9 cellular contexts compared by ENCODE assay signal in the genomic region with DNA sequence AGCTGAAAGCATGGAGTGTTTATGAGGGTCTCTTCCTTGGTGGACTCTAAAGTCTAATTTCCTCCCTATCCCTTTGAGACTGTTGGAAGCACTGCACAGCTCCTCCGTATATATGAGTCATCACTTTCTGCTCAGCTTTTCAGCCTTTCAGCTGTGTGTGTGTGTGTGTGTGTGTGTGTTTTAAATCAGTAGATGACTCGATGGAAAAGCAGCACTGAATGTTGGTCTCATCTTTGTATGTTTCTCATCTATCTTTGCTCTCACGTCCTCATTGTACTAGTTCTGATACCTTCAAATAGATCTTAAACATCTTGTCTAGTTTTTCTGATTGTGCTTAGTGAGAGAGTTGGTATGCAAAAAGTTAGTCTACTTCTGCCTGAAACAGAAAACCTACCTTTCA.
DNase-seq lines count a peak whose midpoint lies in the region; ATAC-seq and TF ChIP-seq lines count a peak whose summit lies in the region.
"Had no signal": no experiment of that assay in that cellular context is flagged by ENCODE, and none has a peak within 500 bp of the region (broad histone marks: within the 10 kb centered on the region; RNA-seq: fewer than 3 reads in every experiment).

No MANE protein-coding gene starts in this region.

- H3K36me3 Mint-ChIP-seq in natural killer cell, result no peaks in the 10 kb centered on the region

- DNase-seq in A172 (ENCODE audit: low spot score), result peak; percentile 65
- peak; percentile 22 for DNase-seq in GM13976 (ENCODE audit: low spot score)
- peak; percentile 50 for DNase-seq in SK-MEL-5 (ENCODE audit: low read depth, low spot score)
- peak; percentile 63 for DNase-seq in glomerular visceral epithelial cell (ENCODE audit: extremely low spot score)
- no peak for DNase-seq in epidermal melanocyte (ENCODE audit: insufficient read length, low spot score)
- DNase-seq in cerebellum (ENCODE audit: low spot score), result no peak
- no peak for DNase-seq in H7
- DNase-seq in natural killer cell, result no peak
- DNase-seq: GOT3 had no signal

- TF ChIP-seq CTCF in GM13976 (IDR thresholded peaks at IDR 0.05; ENCODE audit: borderline replicate concordance, control extremely low read depth, extremely low read depth, insufficient read depth, missing control alignments), result no peak
- no peak for TF ChIP-seq CTCF in natural killer cell (IDR thresholded peaks at IDR 0.05)

- no peak overlapping the region for H3K4me3 Mint-ChIP-seq in natural killer cell

- no peak overlapping the region for H3K4me3 ChIP-seq in H7 (ENCODE audit: insufficient read depth, low read depth, low read length)

- H3K9me3 Mint-ChIP-seq in natural killer cell, result no peaks in the 10 kb centered on the region

- no peaks in the 10 kb centered on the region for H3K36me3 ChIP-seq in H7 (replicated peaks; ENCODE audit: control insufficient read depth, insufficient read depth, low read length)

- no peak overlapping the region for H3K27ac Mint-ChIP-seq in natural killer cell

- H3K4me1 Mint-ChIP-seq in natural killer cell, result no peaks in the 10 kb centered on the region

- intact Hi-C loops in natural killer cell (cut with micrococcal nuclease), result no loop called here

- ATAC-seq in natural killer cell, result no peak

- H3K27me3 ChIP-seq in H7 (ENCODE audit: control insufficient read depth, insufficient read depth, low read length), result no peaks in the 10 kb centered on the region

- in situ Hi-C loops in GM13976 (cut with MboI; ENCODE audit: low sequenced_read_pairs, unreplicated experiment), result loop anchor here (25.0 kb wide), 3 partner anchors 144 to 544 kb away; a partner anchor contains a TSS
- in situ Hi-C loops in SK-MEL-5 (cut with HindIII; ENCODE audit: low pct_unique_long_range_greater_than_20kb, low sequenced_read_pairs), result no loop called here

- H3K27me3 Mint-ChIP-seq in natural killer cell (ENCODE audit: low read depth in 2 of 2), result peaks cover 0 to 23% of the 10 kb centered on the region in 2 donors

Comparison
In these comparisons a context has a peak if more than half of its experiments do, and no peak if none do; other contexts are left out.
1. DNase-seq: peak in A172 (single experiment), GM13976 (single experiment), SK-MEL-5 (single experiment) and glomerular visceral epithelial cell (single experiment); none in epidermal melanocyte (single experiment), cerebellum (single experiment), H7 (single experiment) and natural killer cell (single experiment).